12 cellular contexts compared by ENCODE assay signal in the genomic region with DNA sequence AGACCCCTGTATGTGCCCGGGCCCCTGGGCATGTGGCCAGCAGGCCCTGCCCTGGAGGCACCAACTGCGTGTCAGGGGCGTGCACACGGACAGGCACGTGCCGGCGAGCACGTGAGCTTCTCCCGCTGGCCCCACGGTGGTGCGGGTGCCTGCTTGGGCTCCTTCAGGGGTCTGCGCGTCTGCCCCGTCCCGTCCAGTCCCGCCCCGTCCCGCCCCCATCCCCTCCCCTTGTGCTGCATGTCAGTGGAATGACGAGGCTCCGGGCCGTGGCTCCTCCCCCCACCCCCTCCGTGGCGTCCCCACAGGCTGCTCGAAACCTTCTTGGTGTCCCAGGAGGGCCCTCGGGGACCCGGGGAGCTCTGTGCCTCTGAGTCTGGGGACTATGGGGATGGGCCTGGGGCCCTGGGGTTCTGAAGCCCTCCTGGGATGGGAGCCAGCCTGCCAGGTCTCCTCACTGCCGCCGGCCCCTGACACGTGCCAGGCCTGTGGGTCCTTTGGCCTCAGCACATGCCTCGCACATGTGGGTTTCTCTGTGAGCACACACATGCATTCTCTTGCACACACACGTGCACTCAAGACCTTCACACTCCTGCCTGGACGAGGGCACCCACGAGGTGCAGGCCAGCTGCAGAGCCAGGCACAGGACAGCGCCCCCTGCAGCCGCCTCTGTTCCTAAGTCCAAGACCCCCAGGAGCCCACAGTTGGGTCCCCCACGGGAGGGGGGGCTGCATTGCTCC. TPM values are rescaled to one million over a fixed set of nuclear protein-coding genes. Genes with fewer than 3 reads are reported as not detected.
DNase-seq lines count a peak whose midpoint lies in the region; ATAC-seq and TF ChIP-seq lines count a peak whose summit lies in the region.
"Had no signal": no experiment of that assay in that cellular context is flagged by ENCODE, and none has a peak within 500 bp of the region (broad histone marks: within the 10 kb centered on the region; RNA-seq: fewer than 3 reads in every experiment).

No MANE protein-coding gene starts in this region.

- H3K79me2 ChIP-seq in mammary epithelial cell (ENCODE audit: insufficient read depth, low read length): no peaks in the 10 kb centered on the region

- no peaks in the 10 kb centered on the region for H3K9me3 ChIP-seq in BLaER1 treated with 17β-estradiol and CSF1 and Interleukin-3, amounts not matched to agents 10 nM and 100 nM (replicated peaks in 1 of 11)
- H3K9me3 ChIP-seq in IMR-90 (ENCODE audit: control insufficient read depth, insufficient read depth, low read length) (no peaks in the 10 kb centered on the region), mammary epithelial cell (replicated peaks; ENCODE audit: insufficient read depth, low read length) (no peaks in the 10 kb centered on the region), neuronal stem cell (replicated peaks in 1 of 2; ENCODE audit: control insufficient read depth in 2 of 2, insufficient read depth in 1 of 2, low read depth in 1 of 2, low read length in 2 of 2) (no peaks in the 10 kb centered on the region)
- H3K9me3 ChIP-seq: tibial nerve had no signal

- peaks cover 7 to 25% of the 10 kb centered on the region in 2 experiments; a peak in 2 of 4 replicates for H3K79me1 ChIP-seq in IMR-90 (ENCODE audit: low read depth in 1 of 2, low read length in 2 of 2)
- H3K79me1 ChIP-seq in neuronal stem cell (ENCODE audit: low read depth, low read length): peaks cover 12% of the 10 kb centered on the region

- no peak; the same call in 1 of the 2 replicates for TF ChIP-seq RAD21 in IMR-90 (IDR thresholded peaks at IDR 0.05; ENCODE audit: low read length)

- H2AFZ ChIP-seq in IMR-90 (replicated peaks; ENCODE audit: low read length, poor library complexity) (no peak overlapping the region), mammary epithelial cell (ENCODE audit: low read depth, low read length) (no peak overlapping the region), neuronal stem cell (ENCODE audit: low read length) (no peak overlapping the region)

- no peaks in the 10 kb centered on the region; the same call in 1 of the 2 replicates for H3K9me1 ChIP-seq in IMR-90 (ENCODE audit: insufficient read depth, low read length)

- peak overlapping the region; percentile 28 for H2AK9ac ChIP-seq in IMR-90 (replicated peaks; ENCODE audit: low read depth, low read length, poor library complexity)

- H3K14ac ChIP-seq in IMR-90 (replicated peaks; ENCODE audit: low read depth, low read length) (no peak overlapping the region), neuronal stem cell (ENCODE audit: low read length) (no peak overlapping the region)

- H4K91ac ChIP-seq in IMR-90 (ENCODE audit: insufficient read depth, low read depth, low read length): no peak overlapping the region
- H4K91ac ChIP-seq in neuronal stem cell (ENCODE audit: low read depth, low read length, poor library complexity): no peak overlapping the region

- ATAC-seq in IMR-90 (ENCODE audit: low read depth) (no peak), HG03521 (IDR thresholded peaks at IDR 0.05; ENCODE audit: unreplicated experiment) (no peak)
- ATAC-seq: activated naive CD8-positive, alpha-beta T cell treated with anti-CD3 and anti-CD28 coated beads, Interleukin-2, amount 50 U/mL, for 24 hours had no signal

- dilution Hi-C loops in IMR-90 (cut with HindIII; ENCODE audit: low sequenced_read_pairs, unreplicated experiment): no loop called here
- dilution Hi-C loops in mammary epithelial cell (cut with HindIII; ENCODE audit: low sequenced_read_pairs): no loop called here

- H4K20me1 ChIP-seq in BLaER1 treated with 17β-estradiol and CSF1 and Interleukin-3, amounts not matched to agents 10 nM and 100 nM: peaks cover 61 to 90% (median 83%) of the 10 kb centered on the region in 11 experiments; a peak in 21 of 22 replicates
- H4K20me1 ChIP-seq in IMR-90 (ENCODE audit: insufficient read depth, low read length) (peaks cover 28% of the 10 kb centered on the region), mammary epithelial cell (ENCODE audit: insufficient read depth, low read length) (no peaks in the 10 kb centered on the region)

- H3K23ac ChIP-seq in IMR-90 (ENCODE audit: low read depth, low read length) (no peak overlapping the region), neuronal stem cell (ENCODE audit: low read depth, low read length, poor library complexity) (peak overlapping the region; percentile 60)

- H4K8ac ChIP-seq in IMR-90 (ENCODE audit: low read depth in 2 of 2, low read length in 2 of 2) (no peak overlapping the region), neuronal stem cell (ENCODE audit: low read depth, low read length) (no peak overlapping the region)

- H3K18ac ChIP-seq in IMR-90 (ENCODE audit: low read depth, low read length) (no peak overlapping the region), neuronal stem cell (ENCODE audit: low read length) (peak overlapping the region; percentile 59)

- H2AK5ac ChIP-seq in IMR-90 (ENCODE audit: low read depth, low read length): no peak overlapping the region
- peak overlapping the region; percentile 28 for H2AK5ac ChIP-seq in neuronal stem cell (ENCODE audit: low read depth, low read length)

- H2BK20ac ChIP-seq in IMR-90 (ENCODE audit: low read depth, low read length): no peak overlapping the region

- BruUV-seq in IMR-90 (replicated peaks; lab: Mats Ljungman, UMichigan) (no TSS peak), mammary epithelial cell (replicated peaks; lab: Mats Ljungman, UMichigan) (no TSS peak)

- intact Hi-C loops in IMR-90 (cut with micrococcal nuclease) (no loop called here), mammary epithelial cell (cut with micrococcal nuclease) (no loop called here)

- peaks cover 8 to 71% (median 54%) of the 10 kb centered on the region in 10 experiments for H3K4me1 ChIP-seq in BLaER1 treated with 17β-estradiol and CSF1 and Interleukin-3, amounts not matched to agents 10 nM and 100 nM
- H3K4me1 ChIP-seq in IMR-90 (ENCODE audit: control insufficient read depth, insufficient read depth, low read length): no peaks in the 10 kb centered on the region
- no peaks in the 10 kb centered on the region for H3K4me1 ChIP-seq in mammary epithelial cell (ENCODE audit: insufficient read depth, low read length)
- no peaks in the 10 kb centered on the region for H3K4me1 ChIP-seq in neuronal stem cell (ENCODE audit: control insufficient read depth in 2 of 2, insufficient read depth in 1 of 2, low read depth in 1 of 2, low read length in 2 of 2)

- H2BK15ac ChIP-seq in IMR-90 (ENCODE audit: low read depth, low read length) (no peak overlapping the region), neuronal stem cell (ENCODE audit: low read length) (no peak overlapping the region)

- POLR2A ChIA-PET in IMR-90 (lab: Charles Lee; ENCODE audit: unreplicated experiment): no interaction called here

- DNase-seq in IMR-90: no peak
- DNase-seq in mammary epithelial cell: no peak
- DNase-seq in neuronal stem cell (ENCODE audit: low spot score): no peak
- DNase-seq in HuH-7 (ENCODE audit: low spot score): no peak
- DNase-seq in hippocampal formation (lab: John Stamatoyannopoulos, UW): no peak
- no peak for DNase-seq in stimulated activated CD4-positive, alpha-beta T cell treated with anti-CD3 and anti-CD28 coated beads, Interleukin-2, amount 100 ng/mL, for 48 hours
- DNase-seq: activated naive CD8-positive, alpha-beta T cell treated with anti-CD3 and anti-CD28 coated beads, Interleukin-2, amount 50 U/mL, for 24 hours; effector CD8-positive, alpha-beta T cell; NCI-H1417 had no signal

- 81% methylated on average over 22 of the region's 36 CpGs; no CpG with 5 or more reads in 1 of the 2 experiments for WGBS in IMR-90 (ENCODE audit: extremely low coverage in 2 of 2, insufficient read length in 1 of 2), 2 experiments
- 99% methylated on average over 20 of the region's 36 CpGs for WGBS in mammary epithelial cell (ENCODE audit: low coverage, missing lambda C conversion rate)
- WGBS in neuronal stem cell (ENCODE audit: extremely low coverage in 2 of 2, insufficient read length in 2 of 2, insufficient replicate concordance in 1 of 2), 2 donors: no CpG with 5 or more reads among the region's 36 CpGs

- no peak overlapping the region for H3K4me3 ChIP-seq in BLaER1 treated with 17β-estradiol and CSF1 and Interleukin-3, amounts not matched to agents 10 nM and 100 nM
- H3K4me3 ChIP-seq in IMR-90 (ENCODE audit: insufficient read depth, low read depth, low read length) (no peak overlapping the region), mammary epithelial cell (replicated peaks in 1 of 3; ENCODE audit: insufficient read depth in 1 of 3, low read depth in 2 of 3, low read length in 3 of 3) (no peak overlapping the region), neuronal stem cell (ENCODE audit: low read length in 2 of 2) (no peak overlapping the region)
- H3K4me3 ChIP-seq: tibial nerve had no signal

- in situ Hi-C loops in IMR-90 (cut with MboI; ENCODE audit: low sequenced_read_pairs) (no loop called here), mammary epithelial cell (cut with MboI; ENCODE audit: low sequenced_read_pairs in 2 of 2) (no loop called here)

- H3K9ac ChIP-seq in BLaER1 treated with 17β-estradiol and CSF1 and Interleukin-3, amounts not matched to agents 10 nM and 100 nM: peak overlapping the region in 5 of 11 experiments; percentile 11 to 33 (median 26); a peak in 4 of 22 replicates
- no peak overlapping the region for H3K9ac ChIP-seq in IMR-90 (ENCODE audit: low read depth, low read length)
- no peak overlapping the region for H3K9ac ChIP-seq in mammary epithelial cell (ENCODE audit: insufficient read depth, low read length)
- peak overlapping the region; percentile 44 for H3K9ac ChIP-seq in neuronal stem cell (ENCODE audit: low read depth, low read length, poor library complexity)

- TF ChIP-seq CTCF in IMR-90 (conservative IDR thresholded peaks at IDR 0.05; ENCODE audit: low read depth, low read length) (peak; percentile 23; the same call in 1 of the 2 replicates), mammary epithelial cell (conservative IDR thresholded peaks at IDR 0.05 in 1 of 2, IDR thresholded peaks at IDR 0.05 in 1 of 2; ENCODE audit: extremely low read depth in 1 of 2, insufficient read depth in 1 of 2, low read depth in 1 of 2, low read length in 2 of 2) (peak; percentile 5 to 31)

- H3K36me3 ChIP-seq in BLaER1 treated with 17β-estradiol and CSF1 and Interleukin-3, amounts not matched to agents 10 nM and 100 nM: peaks cover 54 to 83% (median 78%) of the 10 kb centered on the region in 11 experiments
- H3K36me3 ChIP-seq in IMR-90 (ENCODE audit: control insufficient read depth, insufficient read depth, low read length) (peaks cover 57% of the 10 kb centered on the region), mammary epithelial cell (ENCODE audit: insufficient read depth, low read length) (no peaks in the 10 kb centered on the region), neuronal stem cell (replicated peaks in 1 of 2; ENCODE audit: control insufficient read depth in 2 of 2, insufficient read depth in 2 of 2, low read length in 2 of 2) (peaks cover 38 to 79% of the 10 kb centered on the region in 2 donors)

- H2BK120ac ChIP-seq in IMR-90 (ENCODE audit: low read depth, low read length) (no peak overlapping the region), neuronal stem cell (ENCODE audit: low read depth, low read length) (no peak overlapping the region)

- H3K4ac ChIP-seq in IMR-90 (ENCODE audit: low read depth, low read length): no peak overlapping the region
- peak overlapping the region; percentile 53 for H3K4ac ChIP-seq in neuronal stem cell (ENCODE audit: low read length)

- TF ChIP-seq POLR2A in IMR-90 (IDR thresholded peaks at IDR 0.05; ENCODE audit: low read depth, low read length): no peak

- CTCF ChIA-PET in IMR-90 (lab: Yijun Ruan, JAX): no interaction called here
- CTCF ChIA-PET in mammary epithelial cell (lab: Charles Lee; ENCODE audit: low non-redundant PET): no interaction called here

- H3K27ac ChIP-seq in BLaER1 treated with 17β-estradiol and CSF1 and Interleukin-3, amounts not matched to agents 10 nM and 100 nM: peak overlapping the region in 5 of 11 experiments; percentile 14 to 48 (median 27); a peak in 5 of 22 replicates
- H3K27ac ChIP-seq in IMR-90 (ENCODE audit: insufficient read depth, low read length): no peak overlapping the region
- no peak overlapping the region for H3K27ac ChIP-seq in mammary epithelial cell (ENCODE audit: insufficient read depth, low read depth, low read length)
- H3K27ac ChIP-seq in neuronal stem cell (replicated peaks; ENCODE audit: low read length): no peak overlapping the region
- H3K27ac ChIP-seq: tibial nerve had no signal

- peak overlapping the region in 7 of 11 experiments; percentile 23 to 54 (median 46); a peak in 11 of 22 replicates for H3K4me2 ChIP-seq in BLaER1 treated with 17β-estradiol and CSF1 and Interleukin-3, amounts not matched to agents 10 nM and 100 nM
- H3K4me2 ChIP-seq in IMR-90 (ENCODE audit: low read depth, low read length) (no peak overlapping the region), mammary epithelial cell (ENCODE audit: insufficient read depth, low read depth, low read length) (no peak overlapping the region), neuronal stem cell (ENCODE audit: insufficient read depth, low read length, poor library complexity, severe bottlenecking) (no peak overlapping the region)

- no peak overlapping the region for H2BK12ac ChIP-seq in neuronal stem cell (ENCODE audit: low read length)

- H2BK5ac ChIP-seq in IMR-90 (ENCODE audit: low read depth, low read length, poor library complexity, severe bottlenecking) (no peak overlapping the region), neuronal stem cell (ENCODE audit: low read length) (no peak overlapping the region)

- H3K27me3 ChIP-seq in BLaER1 treated with 17β-estradiol and CSF1 and Interleukin-3, amounts not matched to agents 10 nM and 100 nM: no peaks in the 10 kb centered on the region
- no peaks in the 10 kb centered on the region for H3K27me3 ChIP-seq in IMR-90 (ENCODE audit: control insufficient read depth, insufficient read depth, low read length)
- H3K27me3 ChIP-seq in mammary epithelial cell (ENCODE audit: insufficient read depth, low read length): no peaks in the 10 kb centered on the region
- no peaks in the 10 kb centered on the region for H3K27me3 ChIP-seq in neuronal stem cell (ENCODE audit: control insufficient read depth in 3 of 3, insufficient read depth in 3 of 3, low read depth in 1 of 3, low read length in 3 of 3)
- H3K27me3 ChIP-seq: tibial nerve had no signal

- no peak overlapping the region for H3K56ac ChIP-seq in IMR-90 (ENCODE audit: extremely low read depth, insufficient read depth, low read length)

- no peak overlapping the region for H4K5ac ChIP-seq in IMR-90 (ENCODE audit: low read depth, low read length)

RNA-seq across cellular contexts. Expression of a gene that starts 27.5 kb away (rescaled TPM):
- total RNA-seq in IMR-90 (2012; rRNA removed) (0.54 and 0.83 TPM in 2 replicates), mammary epithelial cell (under 1 TPM; 0.42 to 0.50 TPM)
- polyA plus RNA-seq in IMR-90 (2012; rRNA removed) (1.6 and 2.7 TPM in 2 replicates), mammary epithelial cell (0.15 TPM)
- polyA plus RNA-seq in IMR-90 (2012; cell fraction: cytosol; rRNA removed): 0.93 and 1.5 TPM in 2 replicates
- 1.8 and 3.4 TPM in 2 replicates for polyA plus RNA-seq in IMR-90 (2012; cell fraction: nucleus; rRNA removed; ENCODE audit: low replicate concordance)
- 0.98 TPM for polyA minus RNA-seq in mammary epithelial cell
- 0.04 TPM for polyA plus RNA-seq in neuronal stem cell (2013, experiment 1 of 2)
- polyA plus RNA-seq in neuronal stem cell (2013, experiment 2 of 2): 0.01 TPM

RNA-seq across cellular contexts. Expression of a gene that starts 28.7 kb away (rescaled TPM):
- total RNA-seq in IMR-90 (2012; rRNA removed): 5.6 and 6.1 TPM in 2 replicates
- 82.6 and 106 TPM in 2 replicates for polyA plus RNA-seq in IMR-90 (2012; rRNA removed)
- 56.1 and 135 TPM in 2 replicates for polyA plus RNA-seq in IMR-90 (2012; cell fraction: cytosol; rRNA removed)
- 100 and 222 TPM in 2 replicates for polyA plus RNA-seq in IMR-90 (2012; cell fraction: nucleus; rRNA removed; ENCODE audit: low replicate concordance)
- 10 to 100 TPM; 13.2 to 45.8 TPM for total RNA-seq in mammary epithelial cell
- polyA plus RNA-seq in mammary epithelial cell: 25.9 TPM
- polyA minus RNA-seq in mammary epithelial cell: 20.2 TPM
- 136 TPM for polyA plus RNA-seq in neuronal stem cell (2013, experiment 1 of 2)
- 133 TPM for polyA plus RNA-seq in neuronal stem cell (2013, experiment 2 of 2)

Comparison
In these comparisons a context has a peak if more than half of its experiments do, and no peak if none do; other contexts are left out.
1. H3K4me2 ChIP-seq: peak in BLaER1 treated with 17β-estradiol and CSF1 and Interleukin-3, amounts not matched to agents 10 nM and 100 nM (7 of 11); none in IMR-90 (single experiment), mammary epithelial cell (single experiment) and neuronal stem cell (single experiment).